16 cellular contexts compared by ENCODE assay signal in genomic region chr19:28472111-28472510, GRCh38.
"Had no signal": no experiment of that assay in that cellular context is flagged by ENCODE, and none has a peak within 500 bp of the region (broad histone marks: within the 10 kb centered on the region; RNA-seq: fewer than 3 reads in every experiment).

No MANE protein-coding gene starts in this region.

- H3K4me1 ChIP-seq: colonic mucosa, prostate gland, right lobe of liver had no signal

- DNase-seq: activated naive CD4-positive, alpha-beta T cell treated with anti-CD3 and anti-CD28 coated beads, Interleukin-2, amount 50 U/mL, for 16 hours; activated T-cell treated with anti-CD3 and anti-CD28 coated beads, Interleukin-2, amount 50 U/mL, for 1 hour; amniotic stem cell; effector CD4-positive, alpha-beta T cell; gastrocnemius medialis; islet precursor cell; natural killer cell; occipital lobe; stimulated activated CD4-positive, alpha-beta T cell treated with anti-CD3 and anti-CD28 coated beads, Interleukin-4, amount 100 ng/mL, for 24 hours had no signal

- H3K27ac ChIP-seq: colonic mucosa, gastrocnemius medialis, heart right ventricle, prostate gland, right lobe of liver, upper lobe of right lung had no signal

- H3K9me3 ChIP-seq: colonic mucosa, gastrocnemius medialis, heart right ventricle, prostate gland, right lobe of liver, upper lobe of right lung had no signal

- H3K4me3 ChIP-seq: colonic mucosa, gastrocnemius medialis, heart right ventricle, prostate gland, right lobe of liver, upper lobe of right lung had no signal

- H3K27me3 ChIP-seq: colonic mucosa, gastrocnemius medialis, right lobe of liver, upper lobe of right lung had no signal

- H3K4me3 Mint-ChIP-seq: natural killer cell; stimulated activated naive CD8-positive, alpha-beta T cell treated with anti-CD3 and anti-CD28 coated beads, Interleukin-15, Interleukin-2, amounts not matched to agents 100 ng/mL and 50 ng/mL, for 24 hours; T-helper 2 cell treated with Interferon-gamma antibody and Interleukin-4, amounts not matched to agents 5 μg/mL and 100 μg/mL, for 36 hours had no signal

- H3K36me3 ChIP-seq: colonic mucosa, gastrocnemius medialis, heart right ventricle, prostate gland, right lobe of liver, upper lobe of right lung had no signal

- H3K27ac Mint-ChIP-seq: stimulated activated naive CD8-positive, alpha-beta T cell treated with anti-CD3 and anti-CD28 coated beads, Interleukin-15, Interleukin-2, amounts not matched to agents 100 ng/mL and 50 ng/mL, for 24 hours; T-helper 2 cell treated with Interferon-gamma antibody and Interleukin-4, amounts not matched to agents 5 μg/mL and 100 μg/mL, for 36 hours had no signal

- ATAC-seq: gastrocnemius medialis, natural killer cell had no signal

- H3K36me3 Mint-ChIP-seq: natural killer cell had no signal

- H3K27me3 Mint-ChIP-seq: stimulated activated naive CD8-positive, alpha-beta T cell treated with anti-CD3 and anti-CD28 coated beads, Interleukin-15, Interleukin-2, amounts not matched to agents 100 ng/mL and 50 ng/mL, for 24 hours had no signal

- H3K9me3 Mint-ChIP-seq: natural killer cell; stimulated activated naive CD8-positive, alpha-beta T cell treated with anti-CD3 and anti-CD28 coated beads, Interleukin-15, Interleukin-2, amounts not matched to agents 100 ng/mL and 50 ng/mL, for 24 hours; T-helper 2 cell treated with Interferon-gamma antibody and Interleukin-4, amounts not matched to agents 5 μg/mL and 100 μg/mL, for 36 hours had no signal
